ENCODE assay signal across 9 cellular contexts in the genomic region with DNA sequence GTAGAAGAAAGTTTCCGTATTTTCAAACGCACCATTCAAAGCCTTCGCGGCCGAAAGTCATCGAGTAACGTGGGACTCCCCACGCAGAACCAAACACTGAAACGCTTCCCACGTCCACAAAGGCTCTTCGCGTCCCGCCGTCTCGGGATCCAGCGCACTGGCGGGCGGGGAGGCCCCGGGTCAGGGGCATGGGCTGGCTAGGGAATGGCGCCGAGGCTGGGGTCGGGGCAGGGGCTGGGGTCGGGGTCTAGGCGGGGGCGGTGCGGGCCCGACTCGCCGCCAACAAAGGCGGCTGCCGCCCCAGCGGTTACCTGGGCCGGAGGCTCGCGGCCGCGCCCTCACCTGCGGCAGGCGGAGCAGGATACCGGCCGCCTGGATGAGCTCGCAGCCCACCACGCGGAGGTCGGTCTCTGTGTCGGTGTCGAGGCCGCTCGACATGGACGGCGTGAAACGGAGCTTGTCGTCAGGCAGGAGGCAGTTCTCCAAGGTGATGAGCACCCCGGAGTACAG. TPM values are rescaled to one million over a fixed set of nuclear protein-coding genes. Genes with fewer than 3 reads are reported as not detected.
DNase-seq lines count a peak whose midpoint lies in the region; TF ChIP-seq lines count a peak whose summit lies in the region.
"Had no signal": no experiment of that assay in that cellular context is flagged by ENCODE, and none has a peak within 500 bp of the region (broad histone marks: within the 10 kb centered on the region; RNA-seq: fewer than 3 reads in every experiment).

No MANE protein-coding gene starts in this region.

- intact Hi-C loops in esophagus muscularis mucosa (cut with DNase I), result loop anchor here (2.0 kb wide), 1 partner anchor 24 kb away; a partner anchor contains a TSS

- peak overlapping the region; percentile 99 for H3K4me3 ChIP-seq in H7 (ENCODE audit: insufficient read depth, low read depth, low read length)
- peak overlapping the region; percentile 87 to 100 (median 97) for H3K4me3 ChIP-seq in esophagus muscularis mucosa

- peaks cover 43 to 62% (median 49%) of the 10 kb centered on the region in 4 donors for H3K4me1 ChIP-seq in esophagus muscularis mucosa

- peak overlapping the region; percentile 89 for H3K4me3 Mint-ChIP-seq in progenitor cell of endocrine pancreas (ENCODE audit: low read depth)

- peaks cover 16% of the 10 kb centered on the region for H3K4me1 Mint-ChIP-seq in progenitor cell of endocrine pancreas (ENCODE audit: low read depth)

- H3K27ac Mint-ChIP-seq in progenitor cell of endocrine pancreas, result peak overlapping the region; percentile 89

- no peaks in the 10 kb centered on the region for H3K9me3 ChIP-seq in esophagus muscularis mucosa

- 0% methylated on average over 19 of the region's 54 CpGs for WGBS in esophagus muscularis mucosa

- H3K9me3 Mint-ChIP-seq in progenitor cell of endocrine pancreas (ENCODE audit: low read depth), result no peaks in the 10 kb centered on the region

- TF ChIP-seq POLR2A in esophagus muscularis mucosa (IDR thresholded peaks at IDR 0.05; ENCODE audit: low read depth), result no peak

- H3K36me3 ChIP-seq in H7 (replicated peaks; ENCODE audit: control insufficient read depth, insufficient read depth, low read length), result peaks cover 44% of the 10 kb centered on the region
- H3K36me3 ChIP-seq in esophagus muscularis mucosa, result peaks cover 47 to 80% (median 78%) of the 10 kb centered on the region in 4 donors

- H3K27me3 ChIP-seq in H7 (ENCODE audit: control insufficient read depth, insufficient read depth, low read length) (no peaks in the 10 kb centered on the region), esophagus muscularis mucosa (no peaks in the 10 kb centered on the region)

- TF ChIP-seq CTCF in RWPE1 (conservative IDR thresholded peaks at IDR 0.05; ENCODE audit: low read depth), result no peak
- TF ChIP-seq CTCF in esophagus muscularis mucosa (IDR thresholded peaks at IDR 0.05), result no peak
- TF ChIP-seq CTCF in progenitor cell of endocrine pancreas (IDR thresholded peaks at IDR 0.05; ENCODE audit: unreplicated experiment), result no peak

- peak; percentile 53 for DNase-seq in COLO668 (lab: John Stamatoyannopoulos, UW; ENCODE audit: unreplicated experiment)
- DNase-seq in H7, result peak; percentile 86
- no peak for DNase-seq in RWPE1 (ENCODE audit: low spot score)
- no peak for DNase-seq in esophagus muscularis mucosa (ENCODE audit: extremely low spot score)
- no peak for DNase-seq in progenitor cell of endocrine pancreas (ENCODE audit: low spot score, unreplicated experiment)
- no peak for DNase-seq in C1 segment of cervical spinal cord (lab: John Stamatoyannopoulos, UW)
- no peak for DNase-seq in NOMO-1 (lab: John Stamatoyannopoulos, UW; ENCODE audit: unreplicated experiment in 2 of 2)
- DNase-seq in GM19238 (ENCODE audit: insufficient read length, low spot score), result no peak

- peak overlapping the region; percentile 82 for H3K27ac ChIP-seq in RWPE1
- peak overlapping the region; percentile 88 to 92 (median 88) for H3K27ac ChIP-seq in esophagus muscularis mucosa (replicated peaks in 1 of 4)

- H3K27me3 Mint-ChIP-seq in progenitor cell of endocrine pancreas, result no peaks in the 10 kb centered on the region

- POLR2A ChIA-PET in RWPE1 (lab: Yijun Ruan, JAX; ENCODE audit: low non-redundant PET), result interaction anchor here (0.6 to 1.3 kb wide), 4 partner anchors 9 to 38 kb away, joined by 3 to 6 read pairs (median 4); a partner anchor contains a TSS

- peaks cover 26% of the 10 kb centered on the region for H3K36me3 Mint-ChIP-seq in progenitor cell of endocrine pancreas (ENCODE audit: insufficient read depth)

- CTCF ChIA-PET in RWPE1 (lab: Yijun Ruan, JAX), result interaction anchor here (1.0 to 1.6 kb wide), 3 partner anchors 42 to 107 kb away, joined by 3 to 6 read pairs (median 5); no protein-coding TSS in a partner anchor

- TF ChIP-seq EP300 in esophagus muscularis mucosa (IDR thresholded peaks at IDR 0.05), result no peak

RNA-seq across cellular contexts. Expression of a gene that starts 0.4 kb away (rescaled TPM):
- total RNA-seq in H7 (2014; rRNA removed; shearing (Covaris generic)), result 147 and 200 TPM in 2 replicates
- total RNA-seq in esophagus muscularis mucosa, result 100 to 1,000 TPM in 2 of 4 donors, 10 to 100 TPM in 2; 73.4 to 136 (median 108) TPM
- 381 and 386 TPM in 2 replicates for total RNA-seq in progenitor cell of endocrine pancreas

RNA-seq across cellular contexts. Expression of a gene that starts 8.4 kb away (rescaled TPM):
- total RNA-seq in H7 (2014; rRNA removed; shearing (Covaris generic)), result 184 and 267 TPM in 2 replicates
- total RNA-seq in esophagus muscularis mucosa, result 100 to 1,000 TPM; 144 to 175 (median 155) TPM
- total RNA-seq in progenitor cell of endocrine pancreas, result 104 and 109 TPM in 2 replicates

RNA-seq across cellular contexts. Expression of a gene that starts 22.3 kb away (rescaled TPM):
- total RNA-seq in H7 (2014; rRNA removed; shearing (Covaris generic)), result 0.67 TPM in 1 of 2 replicates, not detected in the other
- 10 to 100 TPM in 2 of 4 donors, 1 to 10 TPM in 2; 8.1 to 19.2 (median 9.8) TPM for total RNA-seq in esophagus muscularis mucosa
- total RNA-seq in progenitor cell of endocrine pancreas, result 15.1 and 18.1 TPM in 2 replicates
- total RNA-seq: RPMI7951 had no signal

RNA-seq across cellular contexts. Expression of a gene that starts 23.7 kb away (rescaled TPM):
- total RNA-seq in H7 (2014; rRNA removed; shearing (Covaris generic)), result 275 and 320 TPM in 2 replicates
- 100 to 1,000 TPM in 3 of 4 donors, 10 to 100 TPM in 1; 98.4 to 152 (median 117) TPM for total RNA-seq in esophagus muscularis mucosa
- total RNA-seq in progenitor cell of endocrine pancreas, result 107 TPM in 2 replicates

RNA-seq across cellular contexts. Expression of a gene that starts 36.8 kb away (rescaled TPM):
- total RNA-seq in H7 (2014; rRNA removed; shearing (Covaris generic)), result 32.1 and 37.1 TPM in 2 replicates
- total RNA-seq in esophagus muscularis mucosa (100 to 1,000 TPM in 2 of 4 donors, 10 to 100 TPM in 2; 99.7 to 168 (median 116) TPM), progenitor cell of endocrine pancreas (29.7 and 36.8 TPM in 2 replicates)

Comparison
In these comparisons a context has a peak if more than half of its experiments do, and no peak if none do; other contexts are left out.
1. DNase-seq: peak in COLO668 (single experiment) and H7 (single experiment); none in RWPE1 (single experiment), esophagus muscularis mucosa (single experiment), progenitor cell of endocrine pancreas (single experiment), C1 segment of cervical spinal cord (0 of 14), NOMO-1 (0 of 2) and GM19238 (single experiment).